ENCODE assay signal across 37 cellular contexts in genomic region chr15:31932581-31932980, GRCh38.
"Had no signal": no experiment of that assay in that cellular context is flagged by ENCODE, and none has a peak within 500 bp of the region (broad histone marks: within the 10 kb centered on the region; RNA-seq: fewer than 3 reads in every experiment).

No MANE protein-coding gene starts in this region.

- H3K4me3 ChIP-seq: MG63, Peyer's patch had no signal

- H3K27ac ChIP-seq: brain microvascular endothelial cell, Peyer's patch, RWPE1, VCaP had no signal

- DNase-seq: activated B cell treated with CpG ODN at 0.5 μM for 24 hours; activated CD4-positive, alpha-beta memory T cell treated with anti-CD3 and anti-CD28 coated beads for 36 hours; activated CD4-positive, alpha-beta T cell treated with anti-CD3 and anti-CD28 coated beads for 4 hours; activated CD4-positive, alpha-beta T cell treated with anti-CD3 and anti-CD28 coated beads, Interleukin-2, amount 50 U/mL, for 1 hour; activated CD4-positive, CD25-positive, alpha-beta regulatory T cell treated with anti-CD3 and anti-CD28 coated beads, Interleukin-2, amount 50 U/mL, for 72 hours; activated CD8-positive, alpha-beta memory T cell treated with anti-CD3 and anti-CD28 coated beads, Interleukin-2, amount 50 U/mL, for 4 hours; activated effector memory CD4-positive, alpha-beta T cell treated with Interleukin-2 at 50 U/mL for 16 hours; activated naive CD4-positive, alpha-beta T cell; activated naive CD4-positive, alpha-beta T cell treated with anti-CD3 and anti-CD28 coated beads, Interleukin-2, amount 50 U/mL, for 16 hours; activated naive CD8-positive, alpha-beta T cell treated with anti-CD3 and anti-CD28 coated beads for 36 hours; activated T-cell treated with anti-CD3 and anti-CD28 coated beads, Interleukin-2, amount 50 U/mL, for 48 hours; amniotic stem cell; aorta; brain microvascular endothelial cell; central memory CD4-positive, alpha-beta T cell; Kasumi-1; MG63; NCI-H1048; NCI-H1105 treated with DMSO at 0.1 percent for 48 hours; NCI-H1436; NCI-H1694; NCI-H1930; NCI-H2081 treated with DMSO at 0.1 percent for 48 hours; NCI-H226; NCI-H526; NCI-H748 treated with DMSO at 0.1 percent for 48 hours; NK-92 treated with Interleukin-12 subunit alpha and Interleukin-12 subunit beta, amount 100 ng/mL, for 24 hours; PC-3; Peyer's patch; SIG-M5; SW 1271; T-helper 1 cell; T-helper 2 cell; T-helper 9 cell had no signal

- H3K4me1 Mint-ChIP-seq: activated B cell treated with CpG ODN at 0.5 μM for 24 hours had no signal

- H3K36me3 Mint-ChIP-seq: activated CD4-positive, alpha-beta memory T cell treated with anti-CD3 and anti-CD28 coated beads for 36 hours; activated naive CD8-positive, alpha-beta T cell treated with anti-CD3 and anti-CD28 coated beads for 36 hours had no signal

- H3K27ac Mint-ChIP-seq: activated B cell treated with CpG ODN at 0.5 μM for 24 hours; activated CD4-positive, alpha-beta memory T cell treated with anti-CD3 and anti-CD28 coated beads for 36 hours; activated naive CD8-positive, alpha-beta T cell treated with anti-CD3 and anti-CD28 coated beads for 36 hours had no signal

- ATAC-seq: PC-3, Right ventricle myocardium inferior had no signal

- H3K9me3 ChIP-seq: MG63, Peyer's patch had no signal

- H3K4me3 Mint-ChIP-seq: activated B cell treated with CpG ODN at 0.5 μM for 24 hours; activated CD4-positive, alpha-beta memory T cell treated with anti-CD3 and anti-CD28 coated beads for 36 hours; activated naive CD8-positive, alpha-beta T cell treated with anti-CD3 and anti-CD28 coated beads for 36 hours had no signal

- H3K4me1 ChIP-seq: Peyer's patch had no signal

- H3K36me3 ChIP-seq: brain microvascular endothelial cell, MG63, Peyer's patch had no signal

- H3K27me3 ChIP-seq: brain microvascular endothelial cell, MG63, Peyer's patch had no signal

- H3K9me3 Mint-ChIP-seq: activated B cell treated with CpG ODN at 0.5 μM for 24 hours; activated CD4-positive, alpha-beta memory T cell treated with anti-CD3 and anti-CD28 coated beads for 36 hours; activated naive CD8-positive, alpha-beta T cell treated with anti-CD3 and anti-CD28 coated beads for 36 hours had no signal
